In genomic region chr11:117979481-117980211, GRCh38 we compare ENCODE assay signal across 8 cellular contexts. TPM values are rescaled to one million over a fixed set of nuclear protein-coding genes. Genes with fewer than 3 reads are reported as not detected.
A peak's percentile ranks its signal among the peaks of the same experiment; 100 is the strongest.
DNase-seq lines count a peak whose midpoint lies in the region; ATAC-seq, FAIRE-seq and TF ChIP-seq lines count a peak whose summit lies in the region.

No MANE protein-coding gene starts in this region.

- peaks cover 18% of the 10 kb centered on the region for H3K4me1 ChIP-seq in GM12878 (ENCODE audit: control insufficient read depth, insufficient read depth, low read length)

- in situ Hi-C loops in GM12878 (cut with MboI), result no loop called here

- ATAC-seq in GM18858 (IDR thresholded peaks at IDR 0.05; ENCODE audit: unreplicated experiment) (peak; percentile 40), HG02678 (IDR thresholded peaks at IDR 0.05; ENCODE audit: unreplicated experiment) (peak; percentile 70), GM12878 (peak; percentile 91)

- RAD21 ChIA-PET in GM12878 (lab: Charles Lee; ENCODE audit: unreplicated experiment), result interaction anchor here (0.8 to 3.0 kb wide), 16 partner anchors 9 to 164 kb away, joined by 3 to 23 read pairs (median 6); no protein-coding TSS in a partner anchor

- no peak overlapping the region for H3K4me3 ChIP-seq in GM12878

- no peak for TF ChIP-seq EP300 in GM12878 (IDR thresholded peaks at IDR 0.05; ENCODE audit: borderline replicate concordance in 1 of 2, control insufficient read depth in 1 of 2, low read depth in 2 of 2, low read length in 2 of 2)

- peak overlapping the region; percentile 26 for H3K4me2 ChIP-seq in GM12878 (ENCODE audit: control insufficient read depth, insufficient read depth)

- no peak overlapping the region; the same call in 1 of the 2 replicates for H3K9ac ChIP-seq in GM12878 (ENCODE audit: control insufficient read depth, insufficient read depth, low read length)

- WGBS in GM12878 (ENCODE audit: insufficient coverage, insufficient replicate concordance, low lambda C conversion rate, missing lambda C conversion rate), result 11% methylated on average over 7 of the region's 7 CpGs

- FAIRE-seq in GM12878 (lab: Jason Lieb, UNC), result no peak

- CTCF ChIA-PET in GM12878 (lab: Yijun Ruan, JAX), result interaction anchor here (0.7 to 3.5 kb wide), 10 partner anchors 8 to 73 kb away, joined by 3 to 15 read pairs (median 7); partner anchors contain the start of gene IL10RA

- TF ChIP-seq POLR2A in GM12878 (IDR thresholded peaks at IDR 0.05; ENCODE audit: low read depth, low read length), result no peak

- SMC1A ChIA-PET in GM12878 (lab: Charles Lee; ENCODE audit: uncharacterized antibody, unreplicated experiment), result interaction anchor here (0.8 to 4.2 kb wide), 23 partner anchors 9 to 171 kb away, joined by 3 to 49 read pairs (median 5); no protein-coding TSS in a partner anchor

- H2AFZ ChIP-seq in GM12878 (ENCODE audit: control insufficient read depth, low read depth, low read length), result peak overlapping the region; percentile 20

- 0 out of 2 replicates have a peak overlapping the region, but pooled peaks have one; percentile 20 for H3K27ac ChIP-seq in GM12878 (ENCODE audit: control insufficient read depth, insufficient read depth)

- BruUV-seq in GM12878 (replicated peaks; lab: Mats Ljungman, UMichigan), result TSS peak; percentile 34

- H4K20me1 ChIP-seq in GM12878 (ENCODE audit: control insufficient read depth, insufficient read depth), result no peaks in the 10 kb centered on the region

- peak; percentile 82 for DNase-seq in GM12878 (ENCODE audit: low read depth, low spot score)
- DNase-seq in pons (ENCODE audit: low spot score), result peak; percentile 84
- no peak for DNase-seq in stimulated activated CD4-positive, alpha-beta T cell treated with anti-CD3 and anti-CD28 coated beads, Interleukin-4, amount 100 ng/mL, for 4 hours
- no peak for DNase-seq in NCI-H146 treated with DMSO at 0.1 percent for 48 hours (lab: John Stamatoyannopoulos, UW; ENCODE audit: unreplicated experiment)
- DNase-seq in UCSD-AML1 (lab: John Stamatoyannopoulos, UW; ENCODE audit: unreplicated experiment), result no peak
- no peak for DNase-seq in NCI-H1048 (lab: John Stamatoyannopoulos, UW)

- H3K79me2 ChIP-seq in GM12878 (ENCODE audit: control insufficient read depth, insufficient read depth, low read length), result no peaks in the 10 kb centered on the region

- POLR2A ChIA-PET in GM12878 (lab: Charles Lee), result interaction anchor here (0.7 to 5.1 kb wide), 7 partner anchors 8 to 43 kb away, joined by 3 to 35 read pairs (median 4); partner anchors contain the start of gene IL10RA

- TF ChIP-seq CTCF in GM12878 (IDR thresholded peaks at IDR 0.05 in 2 of 3, conservative IDR thresholded peaks at IDR 0.05 in 1 of 3; ENCODE audit: control insufficient read depth in 2 of 3, extremely low read depth in 1 of 3, insufficient read depth in 1 of 3, low read depth in 3 of 3, low read length in 3 of 3), result no peak

- no peaks in the 10 kb centered on the region for H3K27me3 ChIP-seq in GM12878 (replicated peaks in 1 of 2; ENCODE audit: control insufficient read depth in 2 of 2, insufficient read depth in 2 of 2, low read length in 1 of 2)

- no peak for TF ChIP-seq RAD21 in GM12878 (IDR thresholded peaks at IDR 0.05; ENCODE audit: insufficient read depth, low read depth, low read length)

- H3K36me3 ChIP-seq in GM12878 (ENCODE audit: control insufficient read depth in 2 of 2, insufficient read depth in 2 of 2, low read length in 1 of 2), result no peaks in the 10 kb centered on the region

- intact Hi-C loops in GM12878 (cut with micrococcal nuclease; ENCODE audit: unreplicated experiment), result no loop called here

- H3K9me3 ChIP-seq in GM12878 (replicated peaks; ENCODE audit: control insufficient read depth, insufficient read depth, low read length), result no peaks in the 10 kb centered on the region

TF ChIP-seq in GM12878, 131 proteins besides CTCF, POLR2A, EP300 and RAD21 (continues in another document):
- TF ChIP-seq PAX5 (IDR thresholded peaks at IDR 0.05; ENCODE audit: borderline replicate concordance, low read depth, low read length) (no peak), ZSCAN29 (IDR thresholded peaks at IDR 0.05) (no peak), BHLHE40 (IDR thresholded peaks at IDR 0.05; ENCODE audit: borderline replicate concordance in 1 of 2, low read depth in 2 of 2, low read length in 1 of 2) (peak in 1 of 2 experiments; percentile 21; a peak in 2 of 4 replicates), HCFC1 (IDR thresholded peaks at IDR 0.05; ENCODE audit: low read length) (no peak), IKZF1 (conservative IDR thresholded peaks at IDR 0.05) (peak; percentile 72), MTA2 (IDR thresholded peaks at IDR 0.05; ENCODE audit: low read depth) (peak; percentile 57; the same call in 1 of the 2 replicates), SP1 (IDR thresholded peaks at IDR 0.05; ENCODE audit: low read depth, low read length) (no peak), SPI1 (IDR thresholded peaks at IDR 0.05; ENCODE audit: borderline replicate concordance, insufficient read depth, low read depth, low read length) (0 out of 2 replicates have a peak, but pooled peaks have one; percentile 18), CHD4 (IDR thresholded peaks at IDR 0.05) (no peak), PKNOX1 (IDR thresholded peaks at IDR 0.05) (peak; percentile 55; the same call in 1 of the 2 replicates), RELA (IDR thresholded peaks at IDR 0.05; ENCODE audit: borderline replicate concordance, partially characterized antibody) (peak; percentile 17), MYB (IDR thresholded peaks at IDR 0.05; ENCODE audit: borderline replicate concordance, low read depth, low read length) (no peak), STAT3 (IDR thresholded peaks at IDR 0.05; ENCODE audit: low read depth, low read length) (no peak), FOXK2 (IDR thresholded peaks at IDR 0.05) (no peak), NBN (IDR thresholded peaks at IDR 0.05) (0 out of 2 replicates have a peak, but pooled peaks have one; percentile 21), KDM1A (IDR thresholded peaks at IDR 0.05; ENCODE audit: borderline replicate concordance) (no peak)

RNA-seq across cellular contexts. Expression of gene IL10RA, which starts 6.5 kb away (rescaled TPM):
- total RNA-seq in GM12878 (2013; cell fraction: nucleolus; rRNA removed), result 57.8 and 59.8 TPM in 2 replicates
- 12.0 and 12.5 TPM in 2 replicates for total RNA-seq in GM12878 (2014; rRNA removed)
- 6.5 and 8.8 TPM in 2 replicates for total RNA-seq in GM12878 (2014; rRNA removed; fragmentation: Illumina TruSeq; extraction: Trizol)
- 10.8 and 11.8 TPM in 2 replicates for total RNA-seq in GM12878 (2021)
- 22.6 TPM for polyA plus RNA-seq in GM12878 (2011; ENCODE audit: low read depth)
- polyA plus RNA-seq in GM12878 (2011; rRNA removed), result 29.5 and 45.9 TPM in 2 replicates
- 38.2 and 61.8 TPM in 2 replicates for polyA plus RNA-seq in GM12878 (2011; cell fraction: cytosol; rRNA removed)
- 57.3 and 71.0 TPM in 2 replicates for polyA plus RNA-seq in GM12878 (2011; cell fraction: nucleus; rRNA removed)
- 13.8 and 14.8 TPM in 2 replicates for polyA plus RNA-seq in GM12878 (2012)
- 5.9 and 13.7 TPM in 2 replicates for polyA plus RNA-seq in GM12878 (2014; fragmentation: Illumina TruSeq; extraction: Trizol)
- 1 to 10 TPM in 1 of 2 experiments, under 1 TPM in 1; 0.77 to 1.4 TPM for polyA plus RNA-seq in GM12878 (2014; fragmentation: Nextera tagmentation; extraction: Ambion mirVana)
- polyA plus RNA-seq in GM12878 (2014; rRNA removed), result 11.0 and 18.7 TPM in 2 replicates
- 1 to 10 TPM; 7.4 to 8.5 TPM for polyA plus RNA-seq in GM12878 (2016; fragmentation: Nextera tagmentation; extraction: Ambion mirVana)
- polyA minus RNA-seq in GM12878 (2011; rRNA and poly(A)+ RNA removed), result 76.7 and 94.2 TPM in 2 replicates
- 17.8 and 20.6 TPM in 2 replicates for polyA minus RNA-seq in GM12878 (2011; cell fraction: cytosol; rRNA and poly(A)+ RNA removed)
- 57.1 and 67.5 TPM in 2 replicates for polyA minus RNA-seq in GM12878 (2011; cell fraction: nucleus; rRNA and poly(A)+ RNA removed)

RNA-seq across cellular contexts. Expression of gene TMPRSS13, which starts 50.4 kb away (rescaled TPM):
- total RNA-seq in GM12878 (2013; cell fraction: nucleolus; rRNA removed), result 1.6 TPM in 2 replicates
- total RNA-seq in GM12878 (2014; rRNA removed) (0.23 and 0.65 TPM in 2 replicates), GM12878 (2014; rRNA removed; fragmentation: Illumina TruSeq; extraction: Trizol) (0.18 and 0.45 TPM in 2 replicates), GM12878 (2021) (0.46 and 0.66 TPM in 2 replicates)
- 0.18 TPM for polyA plus RNA-seq in GM12878 (2011; ENCODE audit: low read depth)
- polyA plus RNA-seq in GM12878 (2011; rRNA removed) (0.49 and 0.50 TPM in 2 replicates), GM12878 (2014; fragmentation: Illumina TruSeq; extraction: Trizol) (0.22 and 0.24 TPM in 2 replicates), GM12878 (2014; fragmentation: Nextera tagmentation; extraction: Ambion mirVana) (under 1 TPM in 1 of 2 experiments, not detected in 1; 0.05 TPM), GM12878 (2014; rRNA removed) (0.29 and 0.57 TPM in 2 replicates), GM12878 (2016; fragmentation: Nextera tagmentation; extraction: Ambion mirVana) (under 1 TPM in 1 of 2 experiments, not detected in 1; 0.09 TPM)
- polyA plus RNA-seq in GM12878 (2011; cell fraction: cytosol; rRNA removed), result 0.53 and 0.61 TPM in 2 replicates
- 1.8 and 2.9 TPM in 2 replicates for polyA plus RNA-seq in GM12878 (2011; cell fraction: nucleus; rRNA removed)
- 0.35 and 0.37 TPM in 2 replicates for polyA plus RNA-seq in GM12878 (2012)
- 0.15 and 0.41 TPM in 2 replicates for polyA minus RNA-seq in GM12878 (2011; rRNA and poly(A)+ RNA removed)
- polyA minus RNA-seq in GM12878 (2011; cell fraction: cytosol; rRNA and poly(A)+ RNA removed), result not detected in 2 replicates
- polyA minus RNA-seq in GM12878 (2011; cell fraction: nucleus; rRNA and poly(A)+ RNA removed), result 0.48 and 0.57 TPM in 2 replicates

Comparison
In these comparisons a context has a peak if more than half of its experiments do, and no peak if none do; other contexts are left out.
1. ATAC-seq: peak in every context shown above with its lines; median percentile 91 in GM12878; 70 in HG02678; 40 in GM18858.
2. DNase-seq: peak in GM12878 (single experiment) and pons (single experiment); none in stimulated activated CD4-positive, alpha-beta T cell treated with anti-CD3 and anti-CD28 coated beads, Interleukin-4, amount 100 ng/mL, for 4 hours (0 of 2), NCI-H146 treated with DMSO at 0.1 percent for 48 hours (single experiment), UCSD-AML1 (single experiment) and NCI-H1048 (single experiment).